Comparison of ENCODE assay signal across 8 cellular contexts in the genomic region with DNA sequence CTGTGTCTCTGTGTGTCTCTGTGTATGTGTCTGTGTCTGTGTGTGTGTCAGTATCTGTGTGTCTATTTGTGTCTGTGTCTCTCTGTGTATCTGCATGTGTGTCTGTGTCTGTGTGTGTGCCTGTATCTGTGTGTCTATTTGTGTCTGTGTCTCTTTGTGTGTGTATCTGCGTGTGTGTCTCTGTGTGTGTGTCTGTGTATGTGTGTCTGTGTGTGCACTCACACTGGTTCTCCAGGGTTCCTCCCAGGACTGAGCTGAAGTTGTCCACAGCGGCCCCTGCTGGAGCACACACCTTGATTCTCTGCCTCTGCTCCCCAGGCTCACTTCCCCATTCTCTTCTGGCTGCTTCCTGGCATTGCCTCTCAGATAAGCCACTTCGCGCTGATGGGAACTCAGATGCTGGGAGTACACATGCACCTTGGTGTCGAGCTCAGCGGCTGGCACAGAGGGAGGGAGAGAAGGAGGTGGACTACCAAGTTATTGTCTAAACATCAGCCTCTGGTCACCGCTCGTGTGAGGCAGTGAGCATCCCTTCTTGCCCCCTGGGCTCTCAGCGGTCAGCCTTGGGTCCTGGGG.
A peak's percentile ranks its signal among the peaks of the same experiment; 100 is the strongest.
DNase-seq lines count a peak whose midpoint lies in the region; ATAC-seq, FAIRE-seq and TF ChIP-seq lines count a peak whose summit lies in the region.

No MANE protein-coding gene starts in this region.

- POLR2A ChIA-PET in activated CD4-positive, alpha-beta T cell treated with anti-CD3 and anti-CD28 coated beads, Interleukin-2, amount 10 ng/mL, durations not matched to agents 7 days and 5 days (lab: Charles Lee), result no interaction called here

- FAIRE-seq in small intestine (lab: Jason Lieb, UNC), result no peak

- H3K27ac ChIP-seq in left ventricle myocardium inferior (replicated peaks) (peak overlapping the region; percentile 73), small intestine (ENCODE audit: low read depth in 1 of 2, low read length in 1 of 2) (no peak overlapping the region)

- H3K9me3 ChIP-seq in Loucy (ENCODE audit: insufficient read depth, low read depth, low read length) (no peaks in the 10 kb centered on the region), left ventricle myocardium inferior (replicated peaks) (no peaks in the 10 kb centered on the region), small intestine (ENCODE audit: control insufficient read depth, low read depth) (no peaks in the 10 kb centered on the region)

- no peak overlapping the region for H3K9ac ChIP-seq in Loucy (ENCODE audit: low read depth, low read length, poor library complexity, severe bottlenecking)

- WGBS in small intestine, 3 donors, result 39 to 48% (median 40%) methylated on average over 7 to 9 of the region's 9 CpGs

- TF ChIP-seq CTCF in Loucy (conservative IDR thresholded peaks at IDR 0.05; ENCODE audit: low read length) (peak; percentile 70), left ventricle myocardium inferior (IDR thresholded peaks at IDR 0.05; ENCODE audit: borderline replicate concordance) (peak; percentile 71)

- peaks cover 3% of the 10 kb centered on the region for H3K9me3 Mint-ChIP-seq in activated CD4-positive, alpha-beta T cell treated with anti-CD3 and anti-CD28 coated beads, Interleukin-2, amount 10 ng/mL, durations not matched to agents 7 days and 5 days
- no peaks in the 10 kb centered on the region for H3K9me3 Mint-ChIP-seq in activated CD8-positive, alpha-beta memory T cell treated with anti-CD3 and anti-CD28 coated beads, Interleukin-2, amount 10 ng/mL, durations not matched to agents 7 days and 5 days (ENCODE audit: low read depth)

- intact Hi-C loops in left ventricle myocardium inferior (cut with micrococcal nuclease), result loop anchor here (10.0 kb wide), 1 partner anchor 99 kb away; no protein-coding TSS in a partner anchor

- ATAC-seq in activated CD8-positive, alpha-beta memory T cell treated with anti-CD3 and anti-CD28 coated beads, Interleukin-2, amount 10 ng/mL, durations not matched to agents 7 days and 5 days, result peak; percentile 33

- H3K36me3 ChIP-seq in Loucy (ENCODE audit: insufficient read depth, low read length), result no peaks in the 10 kb centered on the region
- H3K36me3 ChIP-seq in left ventricle myocardium inferior, result no peaks in the 10 kb centered on the region
- no peaks in the 10 kb centered on the region for H3K36me3 ChIP-seq in small intestine (ENCODE audit: control insufficient read depth in 2 of 2, insufficient read depth in 2 of 2, low read length in 2 of 2)

- H4K20me1 ChIP-seq in Loucy (ENCODE audit: insufficient read depth, low read length, poor library complexity, severe bottlenecking), result no peaks in the 10 kb centered on the region

- peak; percentile 34 for DNase-seq in activated CD4-positive, alpha-beta T cell treated with anti-CD3 and anti-CD28 coated beads, Interleukin-2, amount 10 ng/mL, durations not matched to agents 7 days and 5 days
- DNase-seq in activated CD4-positive, alpha-beta T cell treated with anti-CD3 and anti-CD28 coated beads for 4 hours, result no peak
- DNase-seq in H4 (ENCODE audit: low spot score) (peak; percentile 30), left ventricle myocardium inferior (peak; percentile 72), small intestine (peak; percentile 45), NCI-H1105 (lab: John Stamatoyannopoulos, UW) (no peak)
- DNase-seq in activated CD8-positive, alpha-beta memory T cell treated with anti-CD3 and anti-CD28 coated beads, Interleukin-2, amount 10 ng/mL, durations not matched to agents 7 days and 5 days, result peak; percentile 39

- no peak overlapping the region for H3K27ac Mint-ChIP-seq in activated CD4-positive, alpha-beta T cell treated with anti-CD3 and anti-CD28 coated beads, Interleukin-2, amount 10 ng/mL, durations not matched to agents 7 days and 5 days
- no peak overlapping the region for H3K27ac Mint-ChIP-seq in activated CD8-positive, alpha-beta memory T cell treated with anti-CD3 and anti-CD28 coated beads, Interleukin-2, amount 10 ng/mL, durations not matched to agents 7 days and 5 days

- H3K9me2 ChIP-seq in Loucy (replicated peaks; ENCODE audit: low read depth, low read length), result no peaks in the 10 kb centered on the region

- H3K4me3 ChIP-seq in Loucy (ENCODE audit: low read length, poor library complexity, severe bottlenecking), result no peak overlapping the region
- H3K4me3 ChIP-seq in left ventricle myocardium inferior, result no peak overlapping the region
- H3K4me3 ChIP-seq in small intestine (ENCODE audit: low read depth in 1 of 2, low read length in 2 of 2), result no peak overlapping the region

- no peak overlapping the region for H2AFZ ChIP-seq in Loucy (ENCODE audit: low read length)

- H3F3A ChIP-seq in Loucy (ENCODE audit: low read depth), result no peaks in the 10 kb centered on the region

- H3K4me1 ChIP-seq in Loucy (ENCODE audit: insufficient read depth, low read length, poor library complexity, severe bottlenecking) (no peaks in the 10 kb centered on the region), left ventricle myocardium inferior (peaks cover 34% of the 10 kb centered on the region), small intestine (ENCODE audit: control insufficient read depth in 2 of 2, insufficient read depth in 1 of 2, low read depth in 1 of 2, low read length in 1 of 2) (no peaks in the 10 kb centered on the region)

- no peak overlapping the region for H3K4me2 ChIP-seq in Loucy (ENCODE audit: low read depth, low read length, poor library complexity, severe bottlenecking)

- H3K79me2 ChIP-seq in Loucy (ENCODE audit: insufficient read depth, low read length), result no peaks in the 10 kb centered on the region

- H3K36me3 Mint-ChIP-seq in activated CD4-positive, alpha-beta T cell treated with anti-CD3 and anti-CD28 coated beads, Interleukin-2, amount 10 ng/mL, durations not matched to agents 7 days and 5 days (ENCODE audit: low read depth), result no peaks in the 10 kb centered on the region
- no peaks in the 10 kb centered on the region for H3K36me3 Mint-ChIP-seq in activated CD8-positive, alpha-beta memory T cell treated with anti-CD3 and anti-CD28 coated beads, Interleukin-2, amount 10 ng/mL, durations not matched to agents 7 days and 5 days

- no peaks in the 10 kb centered on the region for H3K27me3 ChIP-seq in Loucy (ENCODE audit: insufficient read depth, low read length, poor library complexity, severe bottlenecking)
- H3K27me3 ChIP-seq in left ventricle myocardium inferior (ENCODE audit: low read depth), result peaks cover 23% of the 10 kb centered on the region
- peaks cover 0 to 3% of the 10 kb centered on the region in 2 donors for H3K27me3 ChIP-seq in small intestine (ENCODE audit: control insufficient read depth in 2 of 2, insufficient read depth in 2 of 2, low read length in 2 of 2)

- no peaks in the 10 kb centered on the region for H3K4me1 Mint-ChIP-seq in activated CD4-positive, alpha-beta T cell treated with anti-CD3 and anti-CD28 coated beads, Interleukin-2, amount 10 ng/mL, durations not matched to agents 7 days and 5 days
- no peaks in the 10 kb centered on the region for H3K4me1 Mint-ChIP-seq in activated CD8-positive, alpha-beta memory T cell treated with anti-CD3 and anti-CD28 coated beads, Interleukin-2, amount 10 ng/mL, durations not matched to agents 7 days and 5 days

- CTCF ChIA-PET in activated CD4-positive, alpha-beta T cell treated with anti-CD3 and anti-CD28 coated beads, Interleukin-2, amount 10 ng/mL, durations not matched to agents 7 days and 5 days (lab: Charles Lee), result interaction anchor here (1.2 to 1.6 kb wide), 2 partner anchors 10 to 554 kb away, joined by 3 read pairs; no protein-coding TSS in a partner anchor
- CTCF ChIA-PET in activated CD8-positive, alpha-beta memory T cell treated with anti-CD3 and anti-CD28 coated beads, Interleukin-2, amount 10 ng/mL, durations not matched to agents 7 days and 5 days (lab: Charles Lee), result interaction anchor here (0.6 to 2.0 kb wide), 3 partner anchors 11 to 554 kb away, joined by 3 to 7 read pairs (median 4); no protein-coding TSS in a partner anchor

- H3K27me3 Mint-ChIP-seq in activated CD4-positive, alpha-beta T cell treated with anti-CD3 and anti-CD28 coated beads, Interleukin-2, amount 10 ng/mL, durations not matched to agents 7 days and 5 days, result peaks cover 2% of the 10 kb centered on the region
- H3K27me3 Mint-ChIP-seq in activated CD8-positive, alpha-beta memory T cell treated with anti-CD3 and anti-CD28 coated beads, Interleukin-2, amount 10 ng/mL, durations not matched to agents 7 days and 5 days, result no peaks in the 10 kb centered on the region

- H3K4me3 Mint-ChIP-seq in activated CD4-positive, alpha-beta T cell treated with anti-CD3 and anti-CD28 coated beads, Interleukin-2, amount 10 ng/mL, durations not matched to agents 7 days and 5 days, result no peak overlapping the region
- no peak overlapping the region for H3K4me3 Mint-ChIP-seq in activated CD8-positive, alpha-beta memory T cell treated with anti-CD3 and anti-CD28 coated beads, Interleukin-2, amount 10 ng/mL, durations not matched to agents 7 days and 5 days

Comparison
In these comparisons a context has a peak if more than half of its experiments do, and no peak if none do; other contexts are left out.
1. DNase-seq: peak in activated CD4-positive, alpha-beta T cell treated with anti-CD3 and anti-CD28 coated beads, Interleukin-2, amount 10 ng/mL, durations not matched to agents 7 days and 5 days (single experiment), H4 (single experiment), activated CD8-positive, alpha-beta memory T cell treated with anti-CD3 and anti-CD28 coated beads, Interleukin-2, amount 10 ng/mL, durations not matched to agents 7 days and 5 days (single experiment), left ventricle myocardium inferior (single experiment) and small intestine (single experiment); none in activated CD4-positive, alpha-beta T cell treated with anti-CD3 and anti-CD28 coated beads for 4 hours (0 of 2) and NCI-H1105 (single experiment).